In the genomic region with DNA sequence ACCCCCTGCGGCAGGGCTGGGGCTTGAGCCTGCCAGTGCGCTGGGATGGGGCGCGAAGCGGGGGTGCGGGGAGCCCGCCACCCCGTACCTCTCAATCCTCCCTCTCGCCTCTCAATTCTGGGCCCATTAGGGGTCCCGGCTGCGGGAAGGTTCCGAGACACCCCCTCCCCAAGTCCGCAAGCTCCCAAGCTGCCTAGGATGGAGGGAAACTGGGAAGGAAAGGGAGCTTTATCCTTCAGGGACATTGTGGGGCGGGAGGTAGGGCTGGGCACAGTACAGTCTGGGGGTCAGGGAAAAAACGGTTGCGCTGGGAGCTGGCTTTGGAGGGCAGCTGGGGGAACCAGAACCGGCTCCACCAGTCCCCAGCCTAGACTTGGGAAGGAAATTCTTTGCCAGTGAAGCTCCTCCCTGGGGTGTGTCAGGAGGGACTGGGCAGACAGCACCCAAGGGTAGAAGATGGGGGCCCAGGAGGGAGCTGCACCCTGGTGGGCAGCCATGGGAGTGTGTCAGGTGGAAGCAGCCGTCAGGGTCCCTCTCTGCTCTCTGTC, we compare ENCODE assay signal across 13 cellular contexts. TPM values are rescaled to one million over a fixed set of nuclear protein-coding genes. Genes with fewer than 3 reads are reported as not detected.
DNase-seq lines count a peak whose midpoint lies in the region; ATAC-seq and TF ChIP-seq lines count a peak whose summit lies in the region.
"Had no signal": no experiment of that assay in that cellular context is flagged by ENCODE, and none has a peak within 500 bp of the region (broad histone marks: within the 10 kb centered on the region; RNA-seq: fewer than 3 reads in every experiment).

No MANE protein-coding gene starts in this region.

- no peak for ATAC-seq in naive thymus-derived CD8-positive, alpha-beta T cell

- H3K4me3 Mint-ChIP-seq in naive thymus-derived CD8-positive, alpha-beta T cell = peak overlapping the region in 6 of 10 donors; percentile 13 to 55 (median 40)
- H3K4me3 Mint-ChIP-seq: activated CD4-positive, alpha-beta memory T cell treated with anti-CD3 and anti-CD28 coated beads for 36 hours had no signal

- peaks cover 38 to 78% (median 55%) of the 10 kb centered on the region in 5 donors for H3K27me3 Mint-ChIP-seq in naive thymus-derived CD8-positive, alpha-beta T cell

- WGBS in esophagus muscularis mucosa = 5% methylated on average over 6 of the region's 18 CpGs

- H3K4me2 ChIP-seq in PC-9 = peak overlapping the region; percentile 97

- peaks cover 39% of the 10 kb centered on the region for H3K27me3 ChIP-seq in A673 (replicated peaks; ENCODE audit: insufficient read depth, low read depth, low read length, poor library complexity)
- H3K27me3 ChIP-seq in PC-9 (ENCODE audit: insufficient read depth, low read depth) = no peaks in the 10 kb centered on the region
- H3K27me3 ChIP-seq in esophagus muscularis mucosa = peaks cover 0 to 62% (median 28%) of the 10 kb centered on the region in 4 donors
- H3K27me3 ChIP-seq: body of pancreas had no signal

- no peaks in the 10 kb centered on the region for H3K9me3 Mint-ChIP-seq in naive thymus-derived CD8-positive, alpha-beta T cell
- H3K9me3 Mint-ChIP-seq: activated CD4-positive, alpha-beta memory T cell treated with anti-CD3 and anti-CD28 coated beads for 36 hours had no signal

- TF ChIP-seq CTCF in A673 (conservative IDR thresholded peaks at IDR 0.05; ENCODE audit: low read depth, low read length) (no peak), PC-9 (conservative IDR thresholded peaks at IDR 0.05) (peak; percentile 37; the same call in 1 of the 2 replicates), esophagus muscularis mucosa (IDR thresholded peaks at IDR 0.05) (no peak)

- H3K79me2 ChIP-seq in PC-9 (ENCODE audit: low read depth) = peaks cover 57% of the 10 kb centered on the region

- H3K36me3 Mint-ChIP-seq in naive thymus-derived CD8-positive, alpha-beta T cell = no peaks in the 10 kb centered on the region
- H3K36me3 Mint-ChIP-seq: activated CD4-positive, alpha-beta memory T cell treated with anti-CD3 and anti-CD28 coated beads for 36 hours had no signal

- CTCF ChIA-PET in A673 (lab: Charles Lee) = no interaction called here
- CTCF ChIA-PET in PC-9 (lab: Charles Lee) = interaction anchor here (0.7 to 1.9 kb wide), 5 partner anchors 19 to 37 kb away, joined by 3 to 11 read pairs (median 5); partner anchors contain the start of genes GJB4 and GJB5

- peaks cover 65% of the 10 kb centered on the region for H3F3A ChIP-seq in PC-9 (ENCODE audit: insufficient read depth, low read depth)

- no peak for TF ChIP-seq EP300 in esophagus muscularis mucosa (IDR thresholded peaks at IDR 0.05)

- no peak for DNase-seq in A673 (ENCODE audit: low spot score)
- DNase-seq in PC-9 = peak; percentile 77 to 78
- no peak for DNase-seq in esophagus muscularis mucosa (ENCODE audit: extremely low spot score)
- no peak for DNase-seq in naive thymus-derived CD8-positive, alpha-beta T cell
- DNase-seq in NCI-H226 = no peak
- no peak for DNase-seq in NCI-H774 (lab: John Stamatoyannopoulos, UW)
- DNase-seq in NCI-H2171 (lab: John Stamatoyannopoulos, UW) = no peak
- DNase-seq in NCI-H2107 treated with DMSO at 0.1 percent for 48 hours (lab: John Stamatoyannopoulos, UW; ENCODE audit: unreplicated experiment) = no peak
- DNase-seq: body of pancreas, NCI-H187 had no signal

- H3K4me1 ChIP-seq in A673 (ENCODE audit: insufficient read depth, low read length, poor library complexity, severe bottlenecking) (no peaks in the 10 kb centered on the region), PC-9 (replicated peaks; ENCODE audit: insufficient read depth) (peaks cover 63% of the 10 kb centered on the region), esophagus muscularis mucosa (peaks cover 9 to 21% (median 17%) of the 10 kb centered on the region in 4 donors)

- no peak for TF ChIP-seq POLR2A in esophagus muscularis mucosa (IDR thresholded peaks at IDR 0.05; ENCODE audit: low read depth)

- POLR2A ChIA-PET in A673 (lab: Charles Lee; ENCODE audit: low non-redundant PET) = no interaction called here
- POLR2A ChIA-PET in PC-9 (lab: Charles Lee; ENCODE audit: unreplicated experiment) = interaction anchor here (0.6 to 2.2 kb wide), 9 partner anchors 18 to 1607 kb away, joined by 3 to 27 read pairs (median 6); partner anchors contain the start of genes GJB4, GJB5 and NCDN
- POLR2A ChIA-PET in naive thymus-derived CD8-positive, alpha-beta T cell (lab: Charles Lee) = no interaction called here

- peaks cover 30% of the 10 kb centered on the region for H4K20me1 ChIP-seq in PC-9 (ENCODE audit: insufficient read depth)

- H3K27ac ChIP-seq in A673 (ENCODE audit: low read depth, low read length, poor library complexity, severe bottlenecking) = no peak overlapping the region
- peak overlapping the region; percentile 92 for H3K27ac ChIP-seq in PC-9
- H3K27ac ChIP-seq in esophagus muscularis mucosa (replicated peaks in 1 of 4) = no peak overlapping the region
- H3K27ac ChIP-seq: body of pancreas, C4-2B had no signal

- no peaks in the 10 kb centered on the region for H3K36me3 ChIP-seq in A673 (ENCODE audit: insufficient read depth, low read length, poor library complexity, severe bottlenecking)
- H3K36me3 ChIP-seq in PC-9 (ENCODE audit: low read depth) = peaks cover 26% of the 10 kb centered on the region; the same call in 1 of the 2 replicates
- H3K36me3 ChIP-seq in esophagus muscularis mucosa = no peaks in the 10 kb centered on the region

- intact Hi-C loops in A673 (cut with micrococcal nuclease; ENCODE audit: unreplicated experiment) (no loop called here), PC-9 (cut with micrococcal nuclease; ENCODE audit: unreplicated experiment) (loop anchor here (1.0 kb wide), 2 partner anchors 19 to 23 kb away; partner anchors contain the start of gene GJB4), esophagus muscularis mucosa (cut with DNase I) (no loop called here)

- H3K4me3 ChIP-seq in A673 (ENCODE audit: low read depth, low read length, poor library complexity, severe bottlenecking) (peak overlapping the region; percentile 33), PC-9 (peak overlapping the region; percentile 98), esophagus muscularis mucosa (peak overlapping the region; percentile 30 to 49 (median 38))

- H3K9me3 ChIP-seq in A673 (ENCODE audit: low read depth, low read length, poor library complexity, severe bottlenecking) (no peaks in the 10 kb centered on the region), PC-9 (ENCODE audit: insufficient read depth, low read depth) (no peaks in the 10 kb centered on the region), esophagus muscularis mucosa (no peaks in the 10 kb centered on the region)
- H3K9me3 ChIP-seq: body of pancreas had no signal

- H3K4me1 Mint-ChIP-seq in naive thymus-derived CD8-positive, alpha-beta T cell = peaks cover 3 to 9% (median 4%) of the 10 kb centered on the region in 4 donors

- H3K9me2 ChIP-seq in PC-9 (ENCODE audit: insufficient read depth) = no peaks in the 10 kb centered on the region

- H3K27ac Mint-ChIP-seq in naive thymus-derived CD8-positive, alpha-beta T cell = peak overlapping the region in 1 of 10 donors; percentile 50
- H3K27ac Mint-ChIP-seq: activated CD4-positive, alpha-beta memory T cell treated with anti-CD3 and anti-CD28 coated beads for 36 hours had no signal

- BruUV-seq in A673 (replicated peaks; lab: Mats Ljungman, UMichigan) (no TSS peak), PC-9 (replicated peaks; lab: Mats Ljungman, UMichigan) (no TSS peak)

- peak overlapping the region; percentile 86 for H2AFZ ChIP-seq in PC-9

RNA-seq across cellular contexts. Expression of gene GJB3, which starts 0.9 kb away (rescaled TPM):
- total RNA-seq in A673 (2021) (not detected in 2 replicates), PC-9 (2021) (58.6 and 63.0 TPM in 2 replicates), esophagus muscularis mucosa (not detected)
- not detected for total RNA-seq in naive thymus-derived CD8-positive, alpha-beta T cell
- not detected for polyA plus RNA-seq in naive thymus-derived CD8-positive, alpha-beta T cell
- total RNA-seq: activated CD4-positive, alpha-beta memory T cell treated with anti-CD3 and anti-CD28 coated beads for 36 hours; SK-MEL-5 had no signal

RNA-seq across cellular contexts. Expression of gene GJA4, which starts 10.9 kb away (rescaled TPM):
- total RNA-seq in A673 (2021) = not detected in 2 replicates
- not detected in 2 replicates for total RNA-seq in PC-9 (2021)
- total RNA-seq in esophagus muscularis mucosa = 10 to 100 TPM in 3 of 4 donors, 1 to 10 TPM in 1; 5.8 to 41.0 (median 28.0) TPM
- not detected for total RNA-seq in naive thymus-derived CD8-positive, alpha-beta T cell
- polyA plus RNA-seq in naive thymus-derived CD8-positive, alpha-beta T cell = not detected
- total RNA-seq: activated CD4-positive, alpha-beta memory T cell treated with anti-CD3 and anti-CD28 coated beads for 36 hours; SK-MEL-5 had no signal

RNA-seq across cellular contexts. Expression of gene GJB4, which starts 22.4 kb away (rescaled TPM):
- total RNA-seq in A673 (2021) (not detected in 2 replicates), PC-9 (2021) (5.4 and 5.8 TPM in 2 replicates), esophagus muscularis mucosa (not detected)
- total RNA-seq in naive thymus-derived CD8-positive, alpha-beta T cell = not detected
- not detected for polyA plus RNA-seq in naive thymus-derived CD8-positive, alpha-beta T cell
- total RNA-seq: activated CD4-positive, alpha-beta memory T cell treated with anti-CD3 and anti-CD28 coated beads for 36 hours; body of pancreas; SK-MEL-5 had no signal

RNA-seq across cellular contexts. Expression of gene GJB5, which starts 27.1 kb away (rescaled TPM):
- total RNA-seq in A673 (2021) (not detected in 2 replicates), PC-9 (2021) (18.1 and 20.0 TPM in 2 replicates), esophagus muscularis mucosa (not detected)
- not detected for total RNA-seq in naive thymus-derived CD8-positive, alpha-beta T cell
- not detected for polyA plus RNA-seq in naive thymus-derived CD8-positive, alpha-beta T cell
- total RNA-seq: activated CD4-positive, alpha-beta memory T cell treated with anti-CD3 and anti-CD28 coated beads for 36 hours; body of pancreas; SK-MEL-5 had no signal

Comparison
In these comparisons a context has a peak if more than half of its experiments do, and no peak if none do; other contexts are left out.
1. DNase-seq: peak in PC-9 (2 of 2); none in A673 (single experiment), esophagus muscularis mucosa (single experiment), naive thymus-derived CD8-positive, alpha-beta T cell (0 of 10), NCI-H226 (single experiment), NCI-H774 (single experiment), NCI-H2171 (single experiment) and NCI-H2107 treated with DMSO at 0.1 percent for 48 hours (single experiment).
2. H3K4me3 ChIP-seq: peak in every context shown above with its lines; median percentile 98 in PC-9; 38 in esophagus muscularis mucosa; 33 in A673.
3. RNA of gene GJB3, which starts 0.9 kb away (total RNA-seq): 58.6 to 63.0 TPM in PC-9; not detected in A673, not detected in esophagus muscularis mucosa and not detected in naive thymus-derived CD8-positive, alpha-beta T cell; every median in the first group is over 10 times any median in the second.